ENCODE assay signal across 14 cellular contexts in genomic region chr6:108732101-108732870, GRCh38.
DNase-seq lines count a peak whose midpoint lies in the region; ATAC-seq and TF ChIP-seq lines count a peak whose summit lies in the region.
"Had no signal": no experiment of that assay in that cellular context is flagged by ENCODE, and none has a peak within 500 bp of the region (broad histone marks: within the 10 kb centered on the region; RNA-seq: fewer than 3 reads in every experiment).

No MANE protein-coding gene starts in this region.

- in situ Hi-C loops in Panc1 (cut with HindIII; ENCODE audit: low pct_unique_long_range_greater_than_20kb, low sequenced_read_pairs): no loop called here

- H3K4me1 Mint-ChIP-seq in GM23338: peaks cover 54% of the 10 kb centered on the region
- no peaks in the 10 kb centered on the region for H3K4me1 Mint-ChIP-seq in stimulated activated naive CD8-positive, alpha-beta T cell treated with anti-CD3 and anti-CD28 coated beads, Interleukin-15, amount 100 ng/mL, for 72 hours
- H3K4me1 Mint-ChIP-seq: activated naive CD8-positive, alpha-beta T cell treated with anti-CD3 and anti-CD28 coated beads for 36 hours; CD8-positive, alpha-beta memory T cell had no signal

- no peak overlapping the region for H3K9ac ChIP-seq in fibroblast of lung (ENCODE audit: insufficient read depth, low read length)
- H3K9ac ChIP-seq in smooth muscle cell (ENCODE audit: low read depth): no peak overlapping the region

- H3K27ac Mint-ChIP-seq in GM23338: no peak overlapping the region
- no peak overlapping the region for H3K27ac Mint-ChIP-seq in stimulated activated naive CD8-positive, alpha-beta T cell treated with anti-CD3 and anti-CD28 coated beads, Interleukin-15, amount 100 ng/mL, for 72 hours
- H3K27ac Mint-ChIP-seq: activated naive CD8-positive, alpha-beta T cell treated with anti-CD3 and anti-CD28 coated beads for 36 hours; CD8-positive, alpha-beta memory T cell had no signal

- peak; percentile 6; the same call in 2 of the 3 replicates for ATAC-seq in GM23338
- peak; percentile 53 for ATAC-seq in Panc1
- no peak for ATAC-seq in stimulated activated naive CD8-positive, alpha-beta T cell treated with anti-CD3 and anti-CD28 coated beads, Interleukin-15, amount 100 ng/mL, for 72 hours
- no peak for ATAC-seq in HG02588 (IDR thresholded peaks at IDR 0.05; ENCODE audit: unreplicated experiment)

- no peak overlapping the region for H3K27ac ChIP-seq in GM23338 (ENCODE audit: low read depth)
- H3K27ac ChIP-seq in Panc1 (ENCODE audit: low read length): no peak overlapping the region
- peak overlapping the region; percentile 24 for H3K27ac ChIP-seq in fibroblast of lung (ENCODE audit: insufficient read depth, low read length)
- no peak overlapping the region for H3K27ac ChIP-seq in osteoblast (ENCODE audit: low read depth, low read length)
- no peak overlapping the region for H3K27ac ChIP-seq in smooth muscle cell (ENCODE audit: low read depth)

- H3K79me2 ChIP-seq in GM23338 (replicated peaks; ENCODE audit: insufficient read depth) (no peaks in the 10 kb centered on the region), fibroblast of lung (ENCODE audit: control insufficient read depth, insufficient read depth, low read length) (no peaks in the 10 kb centered on the region), osteoblast (ENCODE audit: insufficient read depth, low read length) (no peaks in the 10 kb centered on the region), smooth muscle cell (ENCODE audit: low read depth) (no peaks in the 10 kb centered on the region)

- H2AFZ ChIP-seq in GM23338 (no peak overlapping the region), fibroblast of lung (ENCODE audit: low read length) (no peak overlapping the region), osteoblast (ENCODE audit: low read length) (no peak overlapping the region), smooth muscle cell (ENCODE audit: low read depth) (no peak overlapping the region)

- H3K4me3 ChIP-seq in GM23338 (no peak overlapping the region), Panc1 (ENCODE audit: low read depth in 2 of 2, low read length in 2 of 2) (no peak overlapping the region), fibroblast of lung (replicated peaks in 1 of 4; ENCODE audit: control extremely low read depth in 1 of 4, insufficient read depth in 1 of 4, low read depth in 3 of 4, low read length in 4 of 4) (no peak overlapping the region), osteoblast (ENCODE audit: insufficient read depth, low read length) (no peak overlapping the region), smooth muscle cell (no peak overlapping the region)

- WGBS in smooth muscle cell (ENCODE audit: low lambda C conversion rate): 70% methylated on average over 16 of the region's 16 CpGs

- H3K27me3 ChIP-seq in GM23338 (ENCODE audit: insufficient read depth) (peaks cover 20% of the 10 kb centered on the region), Panc1 (ENCODE audit: control insufficient read depth, insufficient read depth, low read length) (no peaks in the 10 kb centered on the region; the same call in 1 of the 2 replicates), fibroblast of lung (ENCODE audit: control insufficient read depth, insufficient read depth, low read length) (no peaks in the 10 kb centered on the region), osteoblast (ENCODE audit: insufficient read depth, low read length) (no peaks in the 10 kb centered on the region), smooth muscle cell (ENCODE audit: low read depth) (peaks cover 4% of the 10 kb centered on the region)

- no peaks in the 10 kb centered on the region for H3K9me2 ChIP-seq in GM23338 (ENCODE audit: insufficient read depth)

- CTCF ChIA-PET in Panc1 (lab: Charles Lee): no interaction called here

- POLR2A ChIA-PET in Panc1 (lab: Charles Lee): no interaction called here

- H3K36me3 ChIP-seq in GM23338 (ENCODE audit: insufficient read depth) (no peaks in the 10 kb centered on the region), Panc1 (ENCODE audit: control insufficient read depth, insufficient read depth, low read length) (no peaks in the 10 kb centered on the region), fibroblast of lung (ENCODE audit: control insufficient read depth, insufficient read depth, low read length) (no peaks in the 10 kb centered on the region), osteoblast (ENCODE audit: insufficient read depth, low read length) (no peaks in the 10 kb centered on the region), smooth muscle cell (ENCODE audit: low read depth) (no peaks in the 10 kb centered on the region)

- H3K4me3 Mint-ChIP-seq in GM23338: no peak overlapping the region
- no peak overlapping the region for H3K4me3 Mint-ChIP-seq in stimulated activated naive CD8-positive, alpha-beta T cell treated with anti-CD3 and anti-CD28 coated beads, Interleukin-15, amount 100 ng/mL, for 72 hours
- H3K4me3 Mint-ChIP-seq: activated naive CD8-positive, alpha-beta T cell treated with anti-CD3 and anti-CD28 coated beads for 36 hours; CD8-positive, alpha-beta memory T cell had no signal

- H3K9me3 Mint-ChIP-seq in GM23338: no peaks in the 10 kb centered on the region
- no peaks in the 10 kb centered on the region for H3K9me3 Mint-ChIP-seq in stimulated activated naive CD8-positive, alpha-beta T cell treated with anti-CD3 and anti-CD28 coated beads, Interleukin-15, amount 100 ng/mL, for 72 hours
- H3K9me3 Mint-ChIP-seq: activated naive CD8-positive, alpha-beta T cell treated with anti-CD3 and anti-CD28 coated beads for 36 hours; CD8-positive, alpha-beta memory T cell had no signal

- peaks cover 4% of the 10 kb centered on the region; the same call in 1 of the 2 replicates for H3F3A ChIP-seq in GM23338 (replicated peaks; ENCODE audit: low read depth)
- peaks cover 12% of the 10 kb centered on the region for H3F3A ChIP-seq in smooth muscle cell (ENCODE audit: low read depth)

- intact Hi-C loops in Panc1 (cut with micrococcal nuclease; ENCODE audit: unreplicated experiment): no loop called here

- no peak for TF ChIP-seq CTCF in GM23338 (conservative IDR thresholded peaks at IDR 0.05; ENCODE audit: low read depth in 2 of 2)
- TF ChIP-seq CTCF in Panc1 (IDR thresholded peaks at IDR 0.05): no peak
- TF ChIP-seq CTCF in fibroblast of lung (conservative IDR thresholded peaks at IDR 0.05 in 1 of 2, IDR thresholded peaks at IDR 0.05 in 1 of 2; ENCODE audit: low read depth in 1 of 2, low read length in 2 of 2): no peak
- no peak for TF ChIP-seq CTCF in osteoblast (IDR thresholded peaks at IDR 0.05; ENCODE audit: extremely low read depth, low read depth, low read length)
- TF ChIP-seq CTCF in smooth muscle cell (IDR thresholded peaks at IDR 0.05; ENCODE audit: borderline replicate concordance, insufficient read depth, poor library complexity, severe bottlenecking): no peak

- no TSS peak for BruUV-seq in Panc1 (replicated peaks; lab: Mats Ljungman, UMichigan)

- H3K36me3 Mint-ChIP-seq in GM23338 (ENCODE audit: low read depth): no peaks in the 10 kb centered on the region
- H3K36me3 Mint-ChIP-seq: activated naive CD8-positive, alpha-beta T cell treated with anti-CD3 and anti-CD28 coated beads for 36 hours; CD8-positive, alpha-beta memory T cell had no signal

- H4K20me1 ChIP-seq in GM23338 (replicated peaks; ENCODE audit: insufficient read depth): no peaks in the 10 kb centered on the region
- H4K20me1 ChIP-seq in fibroblast of lung (ENCODE audit: control insufficient read depth, extremely low read depth, insufficient read depth, low read length): no peaks in the 10 kb centered on the region
- H4K20me1 ChIP-seq in osteoblast (ENCODE audit: insufficient read depth, low read length): no peaks in the 10 kb centered on the region
- H4K20me1 ChIP-seq in smooth muscle cell (ENCODE audit: low read depth): no peaks in the 10 kb centered on the region

- peaks cover 13% of the 10 kb centered on the region for H3K27me3 Mint-ChIP-seq in GM23338 (ENCODE audit: insufficient read depth, low read depth, poor library complexity)
- peaks cover 8% of the 10 kb centered on the region for H3K27me3 Mint-ChIP-seq in stimulated activated naive CD8-positive, alpha-beta T cell treated with anti-CD3 and anti-CD28 coated beads, Interleukin-15, amount 100 ng/mL, for 72 hours
- H3K27me3 Mint-ChIP-seq: activated naive CD8-positive, alpha-beta T cell treated with anti-CD3 and anti-CD28 coated beads for 36 hours had no signal

- H3K4me2 ChIP-seq in GM23338: peak overlapping the region; percentile 73
- no peak overlapping the region for H3K4me2 ChIP-seq in fibroblast of lung (ENCODE audit: extremely low read depth, insufficient read depth, low read length)
- no peak overlapping the region for H3K4me2 ChIP-seq in osteoblast (ENCODE audit: insufficient read depth, low read length)
- H3K4me2 ChIP-seq in smooth muscle cell: no peak overlapping the region

- DNase-seq in GM23338 (ENCODE audit: low spot score) (no peak), Panc1 (ENCODE audit: low read depth, low spot score) (peak; percentile 72), fibroblast of lung (ENCODE audit: low read depth in 2 of 2) (peak; percentile 44 to 74), osteoblast (ENCODE audit: insufficient read length, low spot score, missing footprints) (peak; percentile 89), smooth muscle cell (lab: John Stamatoyannopoulos, UW; ENCODE audit: unreplicated experiment) (no peak)
- DNase-seq in stimulated activated naive CD8-positive, alpha-beta T cell treated with anti-CD3 and anti-CD28 coated beads, Interleukin-15, amount 100 ng/mL, for 72 hours: no peak
- DNase-seq in stimulated activated CD4-positive, alpha-beta T cell treated with anti-CD3 and anti-CD28 coated beads, Interleukin-4, amount 100 ng/mL, for 24 hours: no peak
- DNase-seq: activated naive CD8-positive, alpha-beta T cell treated with anti-CD3 and anti-CD28 coated beads for 36 hours; CD8-positive, alpha-beta memory T cell; GOT3; NCI-H187; posterior cingulate gyrus; stimulated activated naive CD4-positive, alpha-beta T cell treated with Interleukin-2 at 50 U/mL for 16 hours had no signal

- H3K4me1 ChIP-seq in GM23338 (ENCODE audit: insufficient read depth) (peaks cover 54% of the 10 kb centered on the region), Panc1 (ENCODE audit: control insufficient read depth, insufficient read depth, low read length) (peaks cover 8% of the 10 kb centered on the region; the same call in 1 of the 2 replicates), fibroblast of lung (ENCODE audit: control insufficient read depth, extremely low read depth, insufficient read depth, low read length) (peaks cover 25% of the 10 kb centered on the region), osteoblast (ENCODE audit: insufficient read depth, low read length) (peaks cover 22% of the 10 kb centered on the region), smooth muscle cell (ENCODE audit: low read depth) (peaks cover 17% of the 10 kb centered on the region)

- H3K9me3 ChIP-seq in Panc1 (ENCODE audit: control insufficient read depth, insufficient read depth, low read depth, low read length) (no peaks in the 10 kb centered on the region), fibroblast of lung (ENCODE audit: control insufficient read depth, insufficient read depth, low read depth, low read length) (no peaks in the 10 kb centered on the region), osteoblast (ENCODE audit: low read depth, low read length) (no peaks in the 10 kb centered on the region), smooth muscle cell (replicated peaks; ENCODE audit: low read depth) (no peaks in the 10 kb centered on the region)

Comparison
In these comparisons a context has a peak if more than half of its experiments do, and no peak if none do; other contexts are left out.
1. ATAC-seq: peak in GM23338 (single experiment) and Panc1 (single experiment); none in stimulated activated naive CD8-positive, alpha-beta T cell treated with anti-CD3 and anti-CD28 coated beads, Interleukin-15, amount 100 ng/mL, for 72 hours (single experiment) and HG02588 (single experiment).
2. DNase-seq: peak in Panc1 (single experiment), fibroblast of lung (2 of 2) and osteoblast (single experiment); none in GM23338 (single experiment), stimulated activated naive CD8-positive, alpha-beta T cell treated with anti-CD3 and anti-CD28 coated beads, Interleukin-15, amount 100 ng/mL, for 72 hours (0 of 2), stimulated activated CD4-positive, alpha-beta T cell treated with anti-CD3 and anti-CD28 coated beads, Interleukin-4, amount 100 ng/mL, for 24 hours (single experiment) and smooth muscle cell (single experiment).